Comparison of ENCODE assay signal across 1 cellular context in the genomic region with DNA sequence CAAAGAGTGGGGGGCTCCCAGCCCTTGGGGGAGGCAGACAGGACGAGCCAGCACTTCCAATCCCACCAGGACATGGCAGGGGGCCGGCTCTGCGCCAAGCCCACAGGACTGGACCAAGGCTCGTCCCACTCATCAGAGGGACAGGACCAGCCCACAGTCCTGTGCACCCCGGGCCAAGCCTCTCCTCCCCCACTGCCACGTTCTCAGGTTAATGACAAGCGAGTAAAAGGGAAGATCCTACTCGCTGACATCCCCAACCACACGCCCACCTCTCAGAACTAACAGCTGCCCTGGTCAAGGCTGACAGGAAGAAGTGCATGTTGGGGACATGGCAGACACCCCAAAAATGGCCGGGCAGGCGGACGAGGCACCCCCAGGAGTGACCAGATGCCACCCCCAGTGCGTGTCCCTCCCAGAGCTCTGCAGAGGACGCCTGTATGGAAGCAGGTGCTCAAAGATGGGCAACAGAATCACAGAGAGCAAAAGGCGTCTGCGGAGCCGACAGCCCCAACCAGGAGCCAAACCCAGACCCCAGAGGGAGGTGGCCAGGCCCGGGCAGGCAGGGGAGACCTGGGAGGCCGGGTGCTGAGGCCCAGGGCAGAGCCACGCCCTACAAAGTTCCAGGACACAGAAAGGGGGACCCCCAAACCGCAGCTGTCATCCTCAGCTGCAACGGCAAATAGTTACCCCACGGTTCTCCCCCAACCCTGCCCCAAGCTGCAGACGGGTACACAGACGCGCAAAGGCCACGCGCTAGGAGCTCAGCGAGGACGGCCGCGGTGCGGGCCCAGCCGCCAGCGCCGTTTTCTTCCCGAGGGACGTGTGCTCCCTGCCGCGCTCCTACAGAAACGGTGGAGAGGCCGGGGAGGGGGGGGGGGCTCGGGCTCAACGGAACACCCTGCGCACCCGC.
TF ChIP-seq lines count a peak whose summit lies in the region.

No MANE protein-coding gene starts in this region.

TF ChIP-seq in SK-N-SH treated with all-trans-retinoic acid at 6 μM for 48 hours, 23 proteins besides CTCF, POLR2A, EP300 and RAD21 (continued from another document):
- TF ChIP-seq, protein P1, sequence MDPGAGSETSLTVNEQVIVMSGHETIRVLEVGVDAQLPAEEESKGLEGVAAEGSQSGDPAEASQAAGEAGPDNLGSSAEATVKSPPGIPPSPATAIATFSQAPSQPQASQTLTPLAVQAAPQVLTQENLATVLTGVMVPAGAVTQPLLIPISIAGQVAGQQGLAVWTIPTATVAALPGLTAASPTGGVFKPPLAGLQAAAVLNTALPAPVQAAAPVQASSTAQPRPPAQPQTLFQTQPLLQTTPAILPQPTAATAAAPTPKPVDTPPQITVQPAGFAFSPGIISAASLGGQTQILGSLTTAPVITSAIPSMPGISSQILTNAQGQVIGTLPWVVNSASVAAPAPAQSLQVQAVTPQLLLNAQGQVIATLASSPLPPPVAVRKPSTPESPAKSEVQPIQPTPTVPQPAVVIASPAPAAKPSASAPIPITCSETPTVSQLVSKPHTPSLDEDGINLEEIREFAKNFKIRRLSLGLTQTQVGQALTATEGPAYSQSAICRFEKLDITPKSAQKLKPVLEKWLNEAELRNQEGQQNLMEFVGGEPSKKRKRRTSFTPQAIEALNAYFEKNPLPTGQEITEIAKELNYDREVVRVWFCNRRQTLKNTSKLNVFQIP (CRISPR knock-in tag; IDR thresholded peaks at IDR 0.05; ENCODE audit: borderline replicate concordance, low read depth) = no peak
- TF ChIP-seq ARNTL (CRISPR knock-in tag; IDR thresholded peaks at IDR 0.05; ENCODE audit: borderline replicate concordance, low read depth) (no peak), PPARA (CRISPR knock-in tag; IDR thresholded peaks at IDR 0.05; ENCODE audit: borderline replicate concordance) (no peak), ZNF70 (CRISPR knock-in tag; IDR thresholded peaks at IDR 0.05) (no peak), TCF4 (CRISPR knock-in tag; IDR thresholded peaks at IDR 0.05; ENCODE audit: borderline replicate concordance) (no peak), CREB5 (CRISPR knock-in tag; IDR thresholded peaks at IDR 0.05; ENCODE audit: low read depth) (no peak), SNAI2 (CRISPR knock-in tag; IDR thresholded peaks at IDR 0.05) (no peak)
